In the genomic region with DNA sequence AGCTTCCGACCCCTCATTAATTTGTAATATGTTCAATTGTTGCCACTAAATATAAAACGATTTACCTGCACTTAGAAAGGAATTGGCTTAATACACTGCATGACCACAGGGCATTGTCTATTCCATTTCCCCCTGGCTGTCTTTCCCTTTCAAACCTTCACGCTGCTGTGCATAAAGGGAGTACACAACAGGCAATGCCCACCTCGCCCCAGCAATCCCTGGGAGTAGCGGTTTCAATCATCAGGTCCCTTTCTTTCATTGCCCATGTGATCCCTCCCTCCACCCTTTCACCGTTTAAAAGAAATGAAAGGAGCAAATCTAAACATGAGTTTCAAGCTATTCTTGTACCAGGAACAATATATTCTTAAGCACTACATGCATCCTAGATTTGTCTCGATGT, we compare ENCODE assay signal across 1 cellular context.
TF ChIP-seq lines count a peak whose summit lies in the region.

No MANE protein-coding gene starts in this region.

TF ChIP-seq in GM23338, 12 proteins besides CTCF, POLR2A, EP300 and RAD21 (continued from another document):
- TF ChIP-seq, protein P1, sequence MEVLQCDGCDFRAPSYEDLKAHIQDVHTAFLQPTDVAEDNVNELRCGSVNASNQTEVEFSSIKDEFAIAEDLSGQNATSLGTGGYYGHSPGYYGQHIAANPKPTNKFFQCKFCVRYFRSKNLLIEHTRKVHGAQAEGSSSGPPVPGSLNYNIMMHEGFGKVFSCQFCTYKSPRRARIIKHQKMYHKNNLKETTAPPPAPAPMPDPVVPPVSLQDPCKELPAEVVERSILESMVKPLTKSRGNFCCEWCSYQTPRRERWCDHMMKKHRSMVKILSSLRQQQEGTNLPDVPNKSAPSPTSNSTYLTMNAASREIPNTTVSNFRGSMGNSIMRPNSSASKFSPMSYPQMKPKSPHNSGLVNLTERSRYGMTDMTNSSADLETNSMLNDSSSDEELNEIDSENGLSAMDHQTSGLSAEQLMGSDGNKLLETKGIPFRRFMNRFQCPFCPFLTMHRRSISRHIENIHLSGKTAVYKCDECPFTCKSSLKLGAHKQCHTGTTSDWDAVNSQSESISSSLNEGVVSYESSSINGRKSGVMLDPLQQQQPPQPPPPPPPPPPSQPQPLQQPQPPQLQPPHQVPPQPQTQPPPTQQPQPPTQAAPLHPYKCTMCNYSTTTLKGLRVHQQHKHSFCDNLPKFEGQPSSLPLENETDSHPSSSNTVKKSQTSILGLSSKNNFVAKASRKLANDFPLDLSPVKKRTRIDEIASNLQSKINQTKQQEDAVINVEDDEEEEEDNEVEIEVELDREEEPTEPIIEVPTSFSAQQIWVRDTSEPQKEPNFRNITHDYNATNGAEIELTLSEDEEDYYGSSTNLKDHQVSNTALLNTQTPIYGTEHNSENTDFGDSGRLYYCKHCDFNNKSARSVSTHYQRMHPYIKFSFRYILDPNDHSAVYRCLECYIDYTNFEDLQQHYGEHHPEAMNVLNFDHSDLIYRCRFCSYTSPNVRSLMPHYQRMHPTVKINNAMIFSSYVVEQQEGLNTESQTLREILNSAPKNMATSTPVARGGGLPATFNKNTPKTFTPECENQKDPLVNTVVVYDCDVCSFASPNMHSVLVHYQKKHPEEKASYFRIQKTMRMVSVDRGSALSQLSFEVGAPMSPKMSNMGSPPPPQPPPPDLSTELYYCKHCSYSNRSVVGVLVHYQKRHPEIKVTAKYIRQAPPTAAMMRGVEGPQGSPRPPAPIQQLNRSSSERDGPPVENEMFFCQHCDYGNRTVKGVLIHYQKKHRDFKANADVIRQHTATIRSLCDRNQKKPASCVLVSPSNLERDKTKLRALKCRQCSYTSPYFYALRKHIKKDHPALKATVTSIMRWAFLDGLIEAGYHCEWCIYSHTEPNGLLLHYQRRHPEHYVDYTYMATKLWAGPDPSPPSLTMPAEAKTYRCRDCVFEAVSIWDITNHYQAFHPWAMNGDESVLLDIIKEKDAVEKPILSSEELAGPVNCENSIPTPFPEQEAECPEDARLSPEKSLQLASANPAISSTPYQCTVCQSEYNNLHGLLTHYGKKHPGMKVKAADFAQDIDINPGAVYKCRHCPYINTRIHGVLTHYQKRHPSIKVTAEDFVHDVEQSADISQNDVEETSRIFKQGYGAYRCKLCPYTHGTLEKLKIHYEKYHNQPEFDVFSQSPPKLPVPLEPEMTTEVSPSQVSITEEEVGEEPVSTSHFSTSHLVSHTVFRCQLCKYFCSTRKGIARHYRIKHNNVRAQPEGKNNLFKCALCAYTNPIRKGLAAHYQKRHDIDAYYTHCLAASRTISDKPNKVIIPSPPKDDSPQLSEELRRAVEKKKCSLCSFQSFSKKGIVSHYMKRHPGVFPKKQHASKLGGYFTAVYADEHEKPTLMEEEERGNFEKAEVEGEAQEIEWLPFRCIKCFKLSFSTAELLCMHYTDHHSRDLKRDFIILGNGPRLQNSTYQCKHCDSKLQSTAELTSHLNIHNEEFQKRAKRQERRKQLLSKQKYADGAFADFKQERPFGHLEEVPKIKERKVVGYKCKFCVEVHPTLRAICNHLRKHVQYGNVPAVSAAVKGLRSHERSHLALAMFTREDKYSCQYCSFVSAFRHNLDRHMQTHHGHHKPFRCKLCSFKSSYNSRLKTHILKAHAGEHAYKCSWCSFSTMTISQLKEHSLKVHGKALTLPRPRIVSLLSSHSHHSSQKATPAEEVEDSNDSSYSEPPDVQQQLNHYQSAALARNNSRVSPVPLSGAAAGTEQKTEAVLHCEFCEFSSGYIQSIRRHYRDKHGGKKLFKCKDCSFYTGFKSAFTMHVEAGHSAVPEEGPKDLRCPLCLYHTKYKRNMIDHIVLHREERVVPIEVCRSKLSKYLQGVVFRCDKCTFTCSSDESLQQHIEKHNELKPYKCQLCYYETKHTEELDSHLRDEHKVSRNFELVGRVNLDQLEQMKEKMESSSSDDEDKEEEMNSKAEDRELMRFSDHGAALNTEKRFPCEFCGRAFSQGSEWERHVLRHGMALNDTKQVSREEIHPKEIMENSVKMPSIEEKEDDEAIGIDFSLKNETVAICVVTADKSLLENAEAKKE (CRISPR knock-in tag; IDR thresholded peaks at IDR 0.05) = no peak
- TF ChIP-seq POLR2AphosphoS5 (IDR thresholded peaks at IDR 0.05; ENCODE audit: low read depth) = no peak
